Comparison of ENCODE assay signal across 10 cellular contexts in genomic region chr11:117950320-117950719, GRCh38. TPM values are rescaled to one million over a fixed set of nuclear protein-coding genes. Genes with fewer than 3 reads are reported as not detected.
DNase-seq lines count a peak whose midpoint lies in the region; ATAC-seq and TF ChIP-seq lines count a peak whose summit lies in the region.
"Had no signal": no experiment of that assay in that cellular context is flagged by ENCODE, and none has a peak within 500 bp of the region (broad histone marks: within the 10 kb centered on the region; RNA-seq: fewer than 3 reads in every experiment).

No MANE protein-coding gene starts in this region.

- H3K27me3 Mint-ChIP-seq in activated CD4-positive, alpha-beta T cell treated with anti-CD3 and anti-CD28 coated beads for 36 hours: no peaks in the 10 kb centered on the region

- 25% methylated on average over 5 of the region's 5 CpGs for WGBS in esophagus muscularis mucosa
- WGBS in upper lobe of left lung, 2 donors: 13 to 15% methylated on average over 5 of the region's 5 CpGs

- no peaks in the 10 kb centered on the region for H3K27me3 ChIP-seq in right atrium auricular region
- peaks cover 0 to 27% (median 0%) of the 10 kb centered on the region in 4 donors for H3K27me3 ChIP-seq in esophagus muscularis mucosa
- no peaks in the 10 kb centered on the region for H3K27me3 ChIP-seq in upper lobe of left lung
- H3K27me3 ChIP-seq: neural progenitor cell had no signal

- peak overlapping the region; percentile 81 for H3K27ac Mint-ChIP-seq in activated CD4-positive, alpha-beta T cell treated with anti-CD3 and anti-CD28 coated beads for 36 hours
- H3K27ac Mint-ChIP-seq: neural progenitor cell had no signal

- H3K9me3 ChIP-seq in right atrium auricular region: no peaks in the 10 kb centered on the region
- H3K9me3 ChIP-seq in esophagus muscularis mucosa: no peaks in the 10 kb centered on the region
- H3K9me3 ChIP-seq in upper lobe of left lung: no peaks in the 10 kb centered on the region

- POLR2A ChIA-PET in activated CD4-positive, alpha-beta T cell treated with anti-CD3 and anti-CD28 coated beads for 36 hours (lab: Charles Lee): interaction anchor here (0.6 to 3.6 kb wide), 3 partner anchors 11 to 37 kb away, joined by 3 to 32 read pairs (median 3); partner anchors contain the start of gene IL10RA

- H3K4me3 Mint-ChIP-seq in activated CD4-positive, alpha-beta T cell treated with anti-CD3 and anti-CD28 coated beads for 36 hours: peak overlapping the region; percentile 27
- H3K4me3 Mint-ChIP-seq: neural progenitor cell had no signal

- no peak for ATAC-seq in Right ventricle myocardium inferior
- peak; percentile 24 for ATAC-seq in activated CD4-positive, alpha-beta T cell treated with anti-CD3 and anti-CD28 coated beads for 36 hours
- ATAC-seq in upper lobe of left lung (ENCODE audit: low FRiP score in 2 of 2): no peak
- no peak for ATAC-seq in sciatic nerve

- peaks cover 0 to 7% of the 10 kb centered on the region in 2 donors for H3K4me1 ChIP-seq in right atrium auricular region
- H3K4me1 ChIP-seq in esophagus muscularis mucosa: peaks cover 4 to 10% (median 5%) of the 10 kb centered on the region in 4 donors
- peaks cover 8 to 45% (median 27%) of the 10 kb centered on the region in 4 donors for H3K4me1 ChIP-seq in upper lobe of left lung
- H3K4me1 ChIP-seq: neural progenitor cell had no signal

- peak; percentile 52 for DNase-seq in right atrium auricular region (ENCODE audit: low spot score)
- DNase-seq in Right ventricle myocardium inferior (ENCODE audit: missing footprints): no peak
- peak; percentile 71 for DNase-seq in activated CD4-positive, alpha-beta T cell treated with anti-CD3 and anti-CD28 coated beads for 36 hours
- peak; percentile 87 for DNase-seq in esophagus muscularis mucosa (ENCODE audit: extremely low spot score)
- peak in 1 of 2 donors; percentile 43 for DNase-seq in upper lobe of left lung
- no peak for DNase-seq in sciatic nerve (ENCODE audit: low spot score)
- no peak for DNase-seq in DMS153 (lab: John Stamatoyannopoulos, UW)
- no peak for DNase-seq in cerebellar cortex (ENCODE audit: low spot score)

- no peaks in the 10 kb centered on the region for H3K9me3 Mint-ChIP-seq in activated CD4-positive, alpha-beta T cell treated with anti-CD3 and anti-CD28 coated beads for 36 hours (ENCODE audit: low read depth)
- H3K9me3 Mint-ChIP-seq: neural progenitor cell had no signal

- H3K4me1 Mint-ChIP-seq in activated CD4-positive, alpha-beta T cell treated with anti-CD3 and anti-CD28 coated beads for 36 hours: peaks cover 92% of the 10 kb centered on the region
- H3K4me1 Mint-ChIP-seq: neural progenitor cell had no signal

- CTCF ChIA-PET in activated CD4-positive, alpha-beta T cell treated with anti-CD3 and anti-CD28 coated beads for 36 hours (lab: Charles Lee): interaction anchor here (0.7 to 13.5 kb wide), 15 partner anchors 10 to 143 kb away, joined by 3 to 211 read pairs (median 6); partner anchors contain the start of gene IL10RA

- H3K36me3 ChIP-seq in right atrium auricular region (no peaks in the 10 kb centered on the region), esophagus muscularis mucosa (no peaks in the 10 kb centered on the region), upper lobe of left lung (no peaks in the 10 kb centered on the region)
- H3K36me3 ChIP-seq: neural progenitor cell had no signal

- TF ChIP-seq EP300 in esophagus muscularis mucosa (IDR thresholded peaks at IDR 0.05): no peak
- TF ChIP-seq EP300 in upper lobe of left lung (IDR thresholded peaks at IDR 0.05): no peak

- no peak overlapping the region for H3K27ac ChIP-seq in right atrium auricular region
- H3K27ac ChIP-seq in esophagus muscularis mucosa (replicated peaks in 1 of 4): no peak overlapping the region
- peak overlapping the region in 3 of 4 donors; percentile 5 to 61 (median 7) for H3K27ac ChIP-seq in upper lobe of left lung
- H3K27ac ChIP-seq: neural progenitor cell had no signal

- H3K4me3 ChIP-seq in right atrium auricular region (no peak overlapping the region), esophagus muscularis mucosa (no peak overlapping the region), upper lobe of left lung (no peak overlapping the region)
- H3K4me3 ChIP-seq: neural progenitor cell had no signal

- no peak for TF ChIP-seq POLR2A in esophagus muscularis mucosa (IDR thresholded peaks at IDR 0.05; ENCODE audit: low read depth)
- no peak for TF ChIP-seq POLR2A in upper lobe of left lung (IDR thresholded peaks at IDR 0.05)

- no peaks in the 10 kb centered on the region for H3K36me3 Mint-ChIP-seq in activated CD4-positive, alpha-beta T cell treated with anti-CD3 and anti-CD28 coated beads for 36 hours (ENCODE audit: low read depth)
- H3K36me3 Mint-ChIP-seq: neural progenitor cell had no signal

- TF ChIP-seq CTCF in right atrium auricular region (IDR thresholded peaks at IDR 0.05): peak in 1 of 2 donors; percentile 24
- no peak for TF ChIP-seq CTCF in esophagus muscularis mucosa (IDR thresholded peaks at IDR 0.05)
- peak in 2 of 6 experiments; percentile 29 to 36 for TF ChIP-seq CTCF in upper lobe of left lung (IDR thresholded peaks at IDR 0.05)

- intact Hi-C loops in Right ventricle myocardium inferior (cut with DNase I) (no loop called here), esophagus muscularis mucosa (cut with DNase I) (no loop called here), sciatic nerve (cut with DNase I) (no loop called here)
- intact Hi-C loops in activated CD4-positive, alpha-beta T cell treated with anti-CD3 and anti-CD28 coated beads for 36 hours (cut with DNase I, micrococcal nuclease): loop anchor here (1.0 to 10.0 kb wide), 4 partner anchors 52 to 924 kb away; no protein-coding TSS in a partner anchor

RNA-seq across cellular contexts. Expression of gene TMPRSS13, which starts 21.1 kb away (rescaled TPM):
- not detected for total RNA-seq in right atrium auricular region
- not detected for total RNA-seq in Right ventricle myocardium inferior
- 1 to 10 TPM; 1.7 TPM for total RNA-seq in activated CD4-positive, alpha-beta T cell treated with anti-CD3 and anti-CD28 coated beads for 36 hours
- total RNA-seq in esophagus muscularis mucosa: not detected
- total RNA-seq in upper lobe of left lung: 10 to 100 TPM in 2 of 6 donors, 1 to 10 TPM in 4; 4.6 to 26.2 (median 6.1) TPM
- total RNA-seq in sciatic nerve: 0.58 TPM

RNA-seq across cellular contexts. Expression of gene IL10RA, which starts 35.9 kb away (rescaled TPM):
- total RNA-seq in right atrium auricular region (10 to 100 TPM in 1 of 2 donors, 1 to 10 TPM in 1; 4.6 to 11.4 TPM), Right ventricle myocardium inferior (7.2 TPM), esophagus muscularis mucosa (10 to 100 TPM; 14.3 to 34.9 (median 20.9) TPM), upper lobe of left lung (100 to 1,000 TPM in 1 of 6 donors, 10 to 100 TPM in 5; 30.7 to 139 (median 46.1) TPM), sciatic nerve (29.5 TPM)
- 10 to 100 TPM; 57.1 to 79.4 TPM for total RNA-seq in activated CD4-positive, alpha-beta T cell treated with anti-CD3 and anti-CD28 coated beads for 36 hours
- total RNA-seq: HT-29 had no signal

Comparison
In these comparisons a context has a peak if more than half of its experiments do, and no peak if none do; other contexts are left out.
1. DNase-seq: peak in right atrium auricular region (single experiment), activated CD4-positive, alpha-beta T cell treated with anti-CD3 and anti-CD28 coated beads for 36 hours (single experiment) and esophagus muscularis mucosa (single experiment); none in Right ventricle myocardium inferior (single experiment), sciatic nerve (single experiment), DMS153 (single experiment) and cerebellar cortex (single experiment).
2. H3K27ac ChIP-seq: peak in upper lobe of left lung (3 of 4); none in right atrium auricular region (0 of 2) and esophagus muscularis mucosa (0 of 4).
3. intact Hi-C loops: an anchor here in activated CD4-positive, alpha-beta T cell treated with anti-CD3 and anti-CD28 coated beads for 36 hours (1.0 to 10.0 kb wide); none called in Right ventricle myocardium inferior, esophagus muscularis mucosa and sciatic nerve.